In genomic region chr12:75954076-75954475, GRCh38 we compare ENCODE assay signal across 10 cellular contexts.
A peak's percentile ranks its signal among the peaks of the same experiment; 100 is the strongest.
DNase-seq lines count a peak whose midpoint lies in the region; TF ChIP-seq lines count a peak whose summit lies in the region.
"Had no signal": no experiment of that assay in that cellular context is flagged by ENCODE, and none has a peak within 500 bp of the region (broad histone marks: within the 10 kb centered on the region; RNA-seq: fewer than 3 reads in every experiment).

No MANE protein-coding gene starts in this region.

- no peaks in the 10 kb centered on the region for H3K9me3 Mint-ChIP-seq in progenitor cell of endocrine pancreas (ENCODE audit: low read depth)
- H3K9me3 Mint-ChIP-seq: activated CD4-positive, alpha-beta memory T cell treated with anti-CD3 and anti-CD28 coated beads for 36 hours had no signal

- H3K4me3 Mint-ChIP-seq in progenitor cell of endocrine pancreas (ENCODE audit: low read depth) = no peak overlapping the region
- H3K4me3 Mint-ChIP-seq: activated CD4-positive, alpha-beta memory T cell treated with anti-CD3 and anti-CD28 coated beads for 36 hours had no signal

- H3K27ac Mint-ChIP-seq in progenitor cell of endocrine pancreas = peak overlapping the region; percentile 12
- H3K27ac Mint-ChIP-seq: activated CD4-positive, alpha-beta memory T cell treated with anti-CD3 and anti-CD28 coated beads for 36 hours had no signal

- no peaks in the 10 kb centered on the region for H3K36me3 Mint-ChIP-seq in progenitor cell of endocrine pancreas (ENCODE audit: insufficient read depth)
- H3K36me3 Mint-ChIP-seq: activated CD4-positive, alpha-beta memory T cell treated with anti-CD3 and anti-CD28 coated beads for 36 hours had no signal

- peaks cover 40% of the 10 kb centered on the region for H3K4me1 Mint-ChIP-seq in progenitor cell of endocrine pancreas (ENCODE audit: low read depth)

- no peaks in the 10 kb centered on the region for H3K27me3 Mint-ChIP-seq in progenitor cell of endocrine pancreas
- H3K27me3 Mint-ChIP-seq: activated CD4-positive, alpha-beta memory T cell treated with anti-CD3 and anti-CD28 coated beads for 36 hours had no signal

- TF ChIP-seq CTCF in progenitor cell of endocrine pancreas (IDR thresholded peaks at IDR 0.05; ENCODE audit: unreplicated experiment) = no peak

- DNase-seq in GM03348 (ENCODE audit: low spot score) (peak; percentile 88), RKO (ENCODE audit: low spot score) (peak; percentile 99), fibroblast of gingiva (ENCODE audit: low read depth) (peak; percentile 96), progenitor cell of endocrine pancreas (ENCODE audit: low spot score, unreplicated experiment) (no peak), NCI-H2107 (lab: John Stamatoyannopoulos, UW) (no peak), cerebellar cortex (ENCODE audit: low spot score) (no peak), NCI-H1105 treated with DMSO at 0.1 percent for 48 hours (lab: John Stamatoyannopoulos, UW) (no peak)
- DNase-seq in stimulated activated CD4-positive, alpha-beta T cell treated with anti-CD3 and anti-CD28 coated beads, Interleukin-12 subunit alpha, Interleukin-12 subunit beta, amount 100 ng/mL, for 4 hours = no peak
- DNase-seq: activated CD4-positive, alpha-beta memory T cell treated with anti-CD3 and anti-CD28 coated beads for 36 hours; NCI-H2171 treated with DMSO at 0.1 percent for 48 hours had no signal

Comparison
In these comparisons a context has a peak if more than half of its experiments do, and no peak if none do; other contexts are left out.
1. DNase-seq: peak in GM03348 (single experiment), RKO (single experiment) and fibroblast of gingiva (single experiment); none in progenitor cell of endocrine pancreas (single experiment), NCI-H2107 (single experiment), cerebellar cortex (single experiment), stimulated activated CD4-positive, alpha-beta T cell treated with anti-CD3 and anti-CD28 coated beads, Interleukin-12 subunit alpha, Interleukin-12 subunit beta, amount 100 ng/mL, for 4 hours (single experiment) and NCI-H1105 treated with DMSO at 0.1 percent for 48 hours (single experiment).